ENCODE assay signal across 8 cellular contexts in genomic region chr16:2970563-2970962, GRCh38. TPM values are rescaled to one million over a fixed set of nuclear protein-coding genes. Genes with fewer than 3 reads are reported as not detected.
DNase-seq lines count a peak whose midpoint lies in the region; ATAC-seq, FAIRE-seq and TF ChIP-seq lines count a peak whose summit lies in the region.

No MANE protein-coding gene starts in this region.

- H3K4me3 Mint-ChIP-seq in endodermal cell = peak overlapping the region; percentile 64

- no peak for TF ChIP-seq POLR2A in GM12892 (IDR thresholded peaks at IDR 0.05; ENCODE audit: low read depth, low read length)

- CTCF ChIA-PET in PC-3 (lab: Charles Lee) = no interaction called here

- intact Hi-C loops in PC-3 (cut with micrococcal nuclease) = no loop called here

- TSS peak; percentile 32 for BruUV-seq in PC-3 (replicated peaks; lab: Mats Ljungman, UMichigan)

- no peak for DNase-seq in GM12892 (ENCODE audit: insufficient read length)
- no peak for DNase-seq in PC-3
- DNase-seq in endodermal cell = no peak
- DNase-seq in SK-N-DZ (ENCODE audit: low spot score) = no peak
- DNase-seq in NCI-H2081 treated with DMSO at 0.1 percent for 48 hours (lab: John Stamatoyannopoulos, UW) = no peak

- FAIRE-seq in GM12892 (lab: Jason Lieb, UNC) = peak; percentile 70

- H3K9me3 Mint-ChIP-seq in endodermal cell = no peaks in the 10 kb centered on the region

- peaks cover 12% of the 10 kb centered on the region for H4K20me1 ChIP-seq in PC-3 (ENCODE audit: low read length)

- H3K27ac ChIP-seq in PC-3 (ENCODE audit: low read length) = peak overlapping the region; percentile 43; the same call in 1 of the 2 replicates
- H3K27ac ChIP-seq in endodermal cell (ENCODE audit: low read depth, low read length) = no peak overlapping the region
- H3K27ac ChIP-seq in rectal smooth muscle tissue (ENCODE audit: low read depth, low read length) = no peak overlapping the region

- H3K4me3 ChIP-seq in PC-3 (ENCODE audit: low read length) (peak overlapping the region; percentile 85), endodermal cell (ENCODE audit: low read length) (peak overlapping the region; percentile 80), rectal smooth muscle tissue (ENCODE audit: low read length) (peak overlapping the region; percentile 81)

- H3K27me3 ChIP-seq in PC-3 (ENCODE audit: low read length) = no peaks in the 10 kb centered on the region
- H3K27me3 ChIP-seq in endodermal cell (ENCODE audit: control insufficient read depth, insufficient read depth, low read length, poor library complexity, severe bottlenecking) = no peaks in the 10 kb centered on the region
- peaks cover 15% of the 10 kb centered on the region for H3K27me3 ChIP-seq in rectal smooth muscle tissue (ENCODE audit: control insufficient read depth, insufficient read depth, low read length)

- H2AFZ ChIP-seq in PC-3 (ENCODE audit: low read length) = no peak overlapping the region

- H3K79me2 ChIP-seq in PC-3 (ENCODE audit: low read length) = peaks cover 10% of the 10 kb centered on the region; the same call in 1 of the 2 replicates

- H3K4me1 ChIP-seq in PC-3 (ENCODE audit: insufficient read depth, low read length) (peaks cover 16% of the 10 kb centered on the region; the same call in 1 of the 2 replicates), endodermal cell (ENCODE audit: control insufficient read depth, insufficient read depth, low read length) (peaks cover 14% of the 10 kb centered on the region), rectal smooth muscle tissue (ENCODE audit: control insufficient read depth, insufficient read depth, low read length) (peaks cover 2% of the 10 kb centered on the region)

- TF ChIP-seq CTCF in PC-3 (conservative IDR thresholded peaks at IDR 0.05; ENCODE audit: low read depth, low read length) (no peak), endodermal cell (conservative IDR thresholded peaks at IDR 0.05) (no peak)

- ATAC-seq in PC-3 (no peak), HG02678 (IDR thresholded peaks at IDR 0.05; ENCODE audit: unreplicated experiment) (no peak), HG03432 (IDR thresholded peaks at IDR 0.05; ENCODE audit: unreplicated experiment) (no peak)

- H3K4me1 Mint-ChIP-seq in endodermal cell = peaks cover 4% of the 10 kb centered on the region

- H3K9me2 ChIP-seq in PC-3 (replicated peaks; ENCODE audit: low read length) = no peaks in the 10 kb centered on the region

- 0 out of 2 replicates have a peak, but pooled peaks cover 1% of the 10 kb centered on the region for H3K36me3 ChIP-seq in PC-3 (ENCODE audit: low read depth, low read length)
- peaks cover 6% of the 10 kb centered on the region for H3K36me3 ChIP-seq in endodermal cell (ENCODE audit: control insufficient read depth, insufficient read depth, low read length)
- no peaks in the 10 kb centered on the region for H3K36me3 ChIP-seq in rectal smooth muscle tissue (ENCODE audit: control insufficient read depth, insufficient read depth, low read length)

- H3K9ac ChIP-seq in PC-3 (ENCODE audit: low read length) (peak overlapping the region; percentile 87), endodermal cell (ENCODE audit: extremely low read depth, low read length, poor library complexity, severe bottlenecking) (no peak overlapping the region), rectal smooth muscle tissue (ENCODE audit: low read length) (no peak overlapping the region)

- no peaks in the 10 kb centered on the region for H3F3A ChIP-seq in PC-3 (ENCODE audit: low read length, unreplicated experiment)

- peaks cover 14% of the 10 kb centered on the region for H3K36me3 Mint-ChIP-seq in endodermal cell (ENCODE audit: low read depth)

- peak overlapping the region; percentile 48 for H3K27ac Mint-ChIP-seq in endodermal cell

- POLR2A ChIA-PET in PC-3 (lab: Charles Lee; ENCODE audit: unreplicated experiment) = no interaction called here

- H3K4me2 ChIP-seq in PC-3 (ENCODE audit: low read length) = peak overlapping the region; percentile 94

- WGBS in endodermal cell (ENCODE audit: insufficient coverage in 1 of 2, insufficient read length in 1 of 2), 2 experiments = 82 to 93% methylated on average over 3 to 6 of the region's 6 CpGs

- no peaks in the 10 kb centered on the region for H3K9me3 ChIP-seq in PC-3 (ENCODE audit: low read length)
- no peaks in the 10 kb centered on the region for H3K9me3 ChIP-seq in endodermal cell (ENCODE audit: control insufficient read depth, low read length)

- H3K27me3 Mint-ChIP-seq in endodermal cell (ENCODE audit: insufficient read depth) = peaks cover 29% of the 10 kb centered on the region

RNA-seq across cellular contexts. Expression of gene PAQR4, which starts 1.4 kb away (rescaled TPM):
- 9.3 TPM for polyA plus RNA-seq in GM12892 (2012; ENCODE audit: missing spikeins)
- total RNA-seq in PC-3 (2014; rRNA removed) (37.9 and 45.0 TPM in 2 replicates), endodermal cell (10 to 100 TPM; 30.5 to 32.0 TPM)
- 26.0 TPM for polyA plus RNA-seq in endodermal cell (2013, experiment 1 of 2)
- polyA plus RNA-seq in endodermal cell (2013, experiment 2 of 2) = 23.2 TPM
- polyA plus RNA-seq in SK-N-DZ (2014; cell fraction: cytosol; rRNA removed) = 61.7 and 66.7 TPM in 2 replicates
- polyA plus RNA-seq in SK-N-DZ (2014; cell fraction: nucleus; rRNA removed) = 84.7 and 92.4 TPM in 2 replicates

RNA-seq across cellular contexts. Expression of gene KREMEN2, which starts 6.5 kb away (rescaled TPM):
- not detected for polyA plus RNA-seq in GM12892 (2012; ENCODE audit: missing spikeins)
- 3.6 and 7.1 TPM in 2 replicates for total RNA-seq in PC-3 (2014; rRNA removed)
- 1 to 10 TPM; 5.0 to 8.4 TPM for total RNA-seq in endodermal cell
- 2.5 TPM for polyA plus RNA-seq in endodermal cell (2013, experiment 1 of 2)
- 3.9 TPM for polyA plus RNA-seq in endodermal cell (2013, experiment 2 of 2)
- polyA plus RNA-seq in SK-N-DZ (2014; cell fraction: cytosol; rRNA removed) = 16.9 and 22.7 TPM in 2 replicates
- polyA plus RNA-seq in SK-N-DZ (2014; cell fraction: nucleus; rRNA removed) = 45.5 and 46.1 TPM in 2 replicates

RNA-seq across cellular contexts. Expression of gene PKMYT1, which starts 9.7 kb away (rescaled TPM):
- polyA plus RNA-seq in GM12892 (2012; ENCODE audit: missing spikeins) = 13.6 TPM
- total RNA-seq in PC-3 (2014; rRNA removed) = 51.9 and 109 TPM in 2 replicates
- total RNA-seq in endodermal cell = 100 to 1,000 TPM in 1 of 2 donors, 10 to 100 TPM in 1; 88.5 to 101 TPM
- 42.5 TPM for polyA plus RNA-seq in endodermal cell (2013, experiment 1 of 2)
- polyA plus RNA-seq in endodermal cell (2013, experiment 2 of 2) = 36.6 TPM
- polyA plus RNA-seq in SK-N-DZ (2014; cell fraction: cytosol; rRNA removed) = 90.4 and 97.4 TPM in 2 replicates
- polyA plus RNA-seq in SK-N-DZ (2014; cell fraction: nucleus; rRNA removed) = 238 and 259 TPM in 2 replicates

RNA-seq across cellular contexts. Expression of gene CLDN9, which starts 42.2 kb away (rescaled TPM):
- not detected for polyA plus RNA-seq in GM12892 (2012; ENCODE audit: missing spikeins)
- total RNA-seq in PC-3 (2014; rRNA removed) = 0.33 and 1.2 TPM in 2 replicates
- total RNA-seq in endodermal cell = under 1 TPM in 1 of 2 donors, not detected in 1; 0.18 TPM
- not detected for polyA plus RNA-seq in endodermal cell (2013, experiment 1 of 2)
- 0.12 TPM for polyA plus RNA-seq in endodermal cell (2013, experiment 2 of 2)
- polyA plus RNA-seq in SK-N-DZ (2014; cell fraction: cytosol; rRNA removed) = not detected in 2 replicates
- 0.17 TPM in 1 of 2 replicates, not detected in the other for polyA plus RNA-seq in SK-N-DZ (2014; cell fraction: nucleus; rRNA removed)

RNA-seq across cellular contexts. Expression of gene CLDN6, which starts 47.4 kb away (rescaled TPM):
- not detected for polyA plus RNA-seq in GM12892 (2012; ENCODE audit: missing spikeins)
- total RNA-seq in PC-3 (2014; rRNA removed) (not detected in 2 replicates), endodermal cell (100 to 1,000 TPM; 404 to 572 TPM)
- polyA plus RNA-seq in endodermal cell (2013, experiment 1 of 2) = 135 TPM
- polyA plus RNA-seq in endodermal cell (2013, experiment 2 of 2) = 120 TPM
- polyA plus RNA-seq in SK-N-DZ (2014; cell fraction: cytosol; rRNA removed) = not detected in 2 replicates
- 0.17 TPM in 1 of 2 replicates, not detected in the other for polyA plus RNA-seq in SK-N-DZ (2014; cell fraction: nucleus; rRNA removed)
